Comparison of ENCODE assay signal across 22 cellular contexts in the genomic region with DNA sequence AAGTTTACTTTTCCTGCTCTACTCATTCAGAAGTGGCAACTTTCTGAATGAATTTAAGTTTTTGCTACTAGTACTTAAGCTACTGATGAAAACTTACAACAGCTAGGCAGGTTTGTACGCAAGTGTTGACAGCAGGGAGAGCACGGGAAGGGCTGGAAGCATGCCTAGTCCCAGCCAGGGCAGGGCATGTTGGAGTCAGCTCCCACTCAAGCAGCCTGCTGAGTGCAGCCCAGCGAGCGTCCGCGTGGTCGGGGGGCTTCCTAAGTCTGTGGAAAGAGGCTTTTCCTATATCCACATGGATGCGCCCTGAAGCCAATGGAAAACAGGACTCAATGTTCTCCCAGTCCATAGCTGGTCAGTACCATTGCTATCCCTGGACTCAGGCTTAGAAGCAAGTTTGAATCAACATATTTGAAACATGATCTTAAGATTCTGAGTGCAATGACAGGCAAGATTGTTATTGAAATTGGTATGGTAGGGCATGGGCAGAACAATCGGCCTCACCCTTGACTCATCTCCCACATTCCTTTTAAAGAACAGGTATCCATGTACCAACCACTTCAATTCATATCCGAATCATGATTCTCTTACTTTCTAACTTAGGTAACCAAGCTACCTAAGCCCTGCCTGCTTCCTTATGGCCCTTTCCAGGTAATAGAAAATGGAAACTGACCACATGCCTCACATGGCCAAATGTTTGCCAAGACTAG.
"Had no signal": no experiment of that assay in that cellular context is flagged by ENCODE, and none has a peak within 500 bp of the region (broad histone marks: within the 10 kb centered on the region; RNA-seq: fewer than 3 reads in every experiment).

No MANE protein-coding gene starts in this region.

- H3K4me3 Mint-ChIP-seq: activated CD4-positive, alpha-beta T cell treated with anti-CD3 and anti-CD28 coated beads, Interleukin-2, amount 10 ng/mL, durations not matched to agents 24 days and 14 days; activated naive CD8-positive, alpha-beta T cell; activated T-cell treated with anti-CD3 and anti-CD28 coated beads, Interleukin-2, amount 50 U/mL, for 72 hours; brain; endodermal cell; mesothelial cell of epicardium; neural progenitor cell had no signal

- FAIRE-seq: pancreas, TTC549 had no signal

- H3K4me1 ChIP-seq: pancreas had no signal

- H3K27ac ChIP-seq: lower lobe of right lung, neural progenitor cell, pancreas, stomach, testis had no signal

- DNase-seq: activated CD4-positive, alpha-beta T cell treated with anti-CD3 and anti-CD28 coated beads, Interleukin-2, amount 10 ng/mL, durations not matched to agents 24 days and 14 days; activated CD4-positive, CD25-positive, alpha-beta regulatory T cell; activated CD8-positive, alpha-beta memory T cell treated with anti-CD3 and anti-CD28 coated beads, Interleukin-2, amount 50 U/mL, for 48 hours; activated gamma-delta T cell; activated T-cell treated with anti-CD3 and anti-CD28 coated beads, Interleukin-2, amount 50 U/mL, for 72 hours; amygdala; cerebellar nuclear complex; endodermal cell; hypothalamus; kidney glomerular epithelial cell; lower lobe of right lung; pancreas; stimulated activated CD4-positive, alpha-beta T cell treated with anti-CD3 and anti-CD28 coated beads, Interleukin-12 subunit alpha, Interleukin-12 subunit beta, amount 100 ng/mL, for 4 hours; stimulated activated CD4-positive, alpha-beta T cell treated with anti-CD3 and anti-CD28 coated beads, Interleukin-2, amount 100 ng/mL, for 24 hours; stomach; T-helper 2 cell; testis had no signal

- H3K9me3 Mint-ChIP-seq: activated CD4-positive, alpha-beta T cell treated with anti-CD3 and anti-CD28 coated beads, Interleukin-2, amount 10 ng/mL, durations not matched to agents 24 days and 14 days; activated T-cell treated with anti-CD3 and anti-CD28 coated beads, Interleukin-2, amount 50 U/mL, for 72 hours; brain; endodermal cell; mesothelial cell of epicardium; neural progenitor cell had no signal

- H3K4me3 ChIP-seq: lower lobe of right lung, neural progenitor cell, pancreas, stomach, testis had no signal

- H3K9me3 ChIP-seq: lower lobe of right lung, pancreas, stomach, testis had no signal

- ATAC-seq: activated T-cell treated with anti-CD3 and anti-CD28 coated beads, Interleukin-2, amount 50 U/mL, for 72 hours; lower lobe of right lung; pancreas had no signal

- H3K27me3 Mint-ChIP-seq: activated CD4-positive, alpha-beta T cell treated with anti-CD3 and anti-CD28 coated beads, Interleukin-2, amount 10 ng/mL, durations not matched to agents 24 days and 14 days; activated naive CD8-positive, alpha-beta T cell; brain had no signal

- H3K27me3 ChIP-seq: neural progenitor cell, pancreas, stomach, testis had no signal

- H3K27ac Mint-ChIP-seq: activated CD4-positive, alpha-beta T cell treated with anti-CD3 and anti-CD28 coated beads, Interleukin-2, amount 10 ng/mL, durations not matched to agents 24 days and 14 days; activated naive CD8-positive, alpha-beta T cell; activated T-cell treated with anti-CD3 and anti-CD28 coated beads, Interleukin-2, amount 50 U/mL, for 72 hours; mesothelial cell of epicardium; neural progenitor cell had no signal

- H3K36me3 ChIP-seq: neural progenitor cell had no signal
